ENCODE assay signal across 10 cellular contexts in the genomic region with DNA sequence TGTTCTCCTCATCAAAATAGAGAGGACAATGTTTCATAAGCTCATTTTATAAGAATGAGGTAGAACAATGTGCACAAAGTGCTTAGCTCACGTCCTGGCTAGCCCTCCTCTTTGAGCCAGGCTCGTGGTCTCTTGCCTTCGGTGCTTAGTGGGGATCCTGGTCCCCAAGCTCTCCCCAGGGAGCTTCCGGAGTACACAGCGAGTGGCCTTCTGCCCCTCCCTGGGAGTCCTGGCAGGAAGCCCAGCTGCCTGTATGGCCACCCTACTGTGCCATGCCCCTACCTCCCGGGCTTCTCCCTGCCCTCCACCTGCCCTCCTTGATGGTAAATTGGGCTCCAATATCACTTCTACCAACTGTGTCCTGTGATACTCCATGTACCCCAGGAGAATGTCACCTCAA. TPM values are rescaled to one million over a fixed set of nuclear protein-coding genes. Genes with fewer than 3 reads are reported as not detected.
DNase-seq lines count a peak whose midpoint lies in the region; ATAC-seq, FAIRE-seq and TF ChIP-seq lines count a peak whose summit lies in the region.
"Had no signal": no experiment of that assay in that cellular context is flagged by ENCODE, and none has a peak within 500 bp of the region (broad histone marks: within the 10 kb centered on the region; RNA-seq: fewer than 3 reads in every experiment).

No MANE protein-coding gene starts in this region.

- peaks cover 4 to 5% of the 10 kb centered on the region in 2 experiments; a peak in 2 of 5 replicates for H3K27me3 ChIP-seq in HepG2 (ENCODE audit: control insufficient read depth in 1 of 2, insufficient read depth in 2 of 2, low read length in 2 of 2)

- no peaks in the 10 kb centered on the region for H3K79me2 ChIP-seq in HepG2 (ENCODE audit: insufficient read depth, low read length)

- no peak for TF ChIP-seq POLR2A in HepG2 (IDR thresholded peaks at IDR 0.05; ENCODE audit: insufficient read depth in 1 of 2, low read depth in 2 of 2, low read length in 2 of 2)

- 9% methylated on average over 3 of the region's 6 CpGs for WGBS in HepG2 (ENCODE audit: low lambda C conversion rate)

- H3K9ac ChIP-seq in HepG2 (ENCODE audit: insufficient read depth, low read depth, low read length): no peak overlapping the region

- H3K27me3 Mint-ChIP-seq in stimulated activated naive CD8-positive, alpha-beta T cell treated with anti-CD3 and anti-CD28 coated beads, Interleukin-15, Interleukin-2, amounts not matched to agents 100 ng/mL and 50 ng/mL, for 24 hours: no peaks in the 10 kb centered on the region
- no peaks in the 10 kb centered on the region for H3K27me3 Mint-ChIP-seq in T-helper 17 cell

- BruUV-seq in HepG2 (replicated peaks; lab: Mats Ljungman, UMichigan): no TSS peak

- H3K9me3 Mint-ChIP-seq in stimulated activated naive CD8-positive, alpha-beta T cell treated with anti-CD3 and anti-CD28 coated beads, Interleukin-15, Interleukin-2, amounts not matched to agents 100 ng/mL and 50 ng/mL, for 24 hours: no peaks in the 10 kb centered on the region

- H3K4me1 ChIP-seq in HepG2 (ENCODE audit: insufficient read depth, low read length): peaks cover 31% of the 10 kb centered on the region

- no peaks in the 10 kb centered on the region for H3K36me3 ChIP-seq in HepG2 (replicated peaks in 1 of 2; ENCODE audit: control insufficient read depth in 1 of 2, insufficient read depth in 2 of 2, low read length in 2 of 2)

- H3K4me3 ChIP-seq in HepG2 (replicated peaks in 1 of 3; ENCODE audit: insufficient read depth in 1 of 3, low read depth in 2 of 3, low read length in 3 of 3): no peak overlapping the region

- H3K4me1 Mint-ChIP-seq in stimulated activated naive CD8-positive, alpha-beta T cell treated with anti-CD3 and anti-CD28 coated beads, Interleukin-15, Interleukin-2, amounts not matched to agents 100 ng/mL and 50 ng/mL, for 24 hours (ENCODE audit: low read depth): peaks cover 76% of the 10 kb centered on the region
- peaks cover 40% of the 10 kb centered on the region for H3K4me1 Mint-ChIP-seq in T-helper 17 cell

- peak overlapping the region; percentile 99 for H3K4me3 Mint-ChIP-seq in stimulated activated naive CD8-positive, alpha-beta T cell treated with anti-CD3 and anti-CD28 coated beads, Interleukin-15, Interleukin-2, amounts not matched to agents 100 ng/mL and 50 ng/mL, for 24 hours
- H3K4me3 Mint-ChIP-seq in T-helper 17 cell: peak overlapping the region; percentile 98

- no peak for ATAC-seq in stimulated activated naive CD8-positive, alpha-beta T cell treated with anti-CD3 and anti-CD28 coated beads, Interleukin-15, Interleukin-2, amounts not matched to agents 100 U/mL and 50 U/mL, for 24 hours
- ATAC-seq in T-helper 17 cell: no peak
- ATAC-seq in HepG2: no peak
- ATAC-seq in HG03457 (IDR thresholded peaks at IDR 0.05; ENCODE audit: unreplicated experiment): no peak
- ATAC-seq in GM19463 (IDR thresholded peaks at IDR 0.05; ENCODE audit: unreplicated experiment): no peak

- peaks cover 72% of the 10 kb centered on the region for H3K36me3 Mint-ChIP-seq in stimulated activated naive CD8-positive, alpha-beta T cell treated with anti-CD3 and anti-CD28 coated beads, Interleukin-15, Interleukin-2, amounts not matched to agents 100 ng/mL and 50 ng/mL, for 24 hours (ENCODE audit: low read depth)
- peaks cover 6% of the 10 kb centered on the region for H3K36me3 Mint-ChIP-seq in T-helper 17 cell (ENCODE audit: low read depth)

- no peak for TF ChIP-seq RAD21 in HepG2 (CRISPR knock-in tag; IDR thresholded peaks at IDR 0.05)

- intact Hi-C loops in HepG2 (cut with micrococcal nuclease; ENCODE audit: unreplicated experiment): no loop called here

- POLR2A ChIA-PET in HepG2 (lab: Yijun Ruan, JAX): interaction anchor here (0.6 kb wide), 1 partner anchor 22 kb away, joined by 3 read pairs; no protein-coding TSS in a partner anchor

- H2AFZ ChIP-seq in HepG2 (ENCODE audit: low read length): no peak overlapping the region

- no peak overlapping the region for H3K27ac ChIP-seq in HepG2 (ENCODE audit: extremely low read length, insufficient read depth, low read length)

- no peaks in the 10 kb centered on the region for H4K20me1 ChIP-seq in HepG2 (ENCODE audit: insufficient read depth, low read length)

- TF ChIP-seq CTCF in HepG2 (CRISPR knock-in tag; IDR thresholded peaks at IDR 0.05) (no peak), GM13977 (IDR thresholded peaks at IDR 0.05; ENCODE audit: extremely low read depth, insufficient read depth, missing control alignments) (no peak)

- in situ Hi-C loops in HepG2 (cut with HindIII; ENCODE audit: extremely low pct_ligation_motif_present, low pct_unique_long_range_greater_than_20kb) (no loop called here), GM13977 (cut with MboI; ENCODE audit: low pct_unique_long_range_greater_than_20kb, low sequenced_read_pairs, unreplicated experiment) (no loop called here)

- H3K4me2 ChIP-seq in HepG2 (ENCODE audit: low read depth, low read length): no peak overlapping the region; the same call in 1 of the 2 replicates

- peak overlapping the region; percentile 100 for H3K27ac Mint-ChIP-seq in stimulated activated naive CD8-positive, alpha-beta T cell treated with anti-CD3 and anti-CD28 coated beads, Interleukin-15, Interleukin-2, amounts not matched to agents 100 ng/mL and 50 ng/mL, for 24 hours
- H3K27ac Mint-ChIP-seq in T-helper 17 cell: peak overlapping the region; percentile 98

- no peaks in the 10 kb centered on the region for H3K9me3 ChIP-seq in T-helper 17 cell (ENCODE audit: control insufficient read depth, low read length, poor library complexity, severe bottlenecking)
- no peaks in the 10 kb centered on the region for H3K9me3 ChIP-seq in HepG2 (ENCODE audit: low read length)

- TF ChIP-seq EP300 in HepG2 (IDR thresholded peaks at IDR 0.05; ENCODE audit: low read depth in 2 of 2, low read length in 2 of 2): no peak
- no peak for TF ChIP-seq EP300 in HepG2 (CRISPR knock-in tag; IDR thresholded peaks at IDR 0.05; ENCODE audit: borderline replicate concordance)

- DNase-seq in stimulated activated naive CD8-positive, alpha-beta T cell treated with anti-CD3 and anti-CD28 coated beads, Interleukin-15, Interleukin-2, amounts not matched to agents 100 U/mL and 50 U/mL, for 24 hours: no peak
- DNase-seq in T-helper 17 cell: no peak
- DNase-seq in HepG2 (ENCODE audit: low spot score): no peak
- no peak for DNase-seq in GM13977 (ENCODE audit: low spot score)
- no peak for DNase-seq in NCI-H226
- DNase-seq: dermis blood vessel endothelial cell, DMS53 had no signal

- CTCF ChIA-PET in HepG2 (lab: Yijun Ruan, JAX; ENCODE audit: low intra/inter-chr PET ratio, low total read pairs): no interaction called here

- no peak for FAIRE-seq in HepG2 (lab: Jason Lieb, UNC)

TF ChIP-seq in HepG2, 621 proteins besides CTCF, POLR2A, EP300 and RAD21 (continues in another document):
- TF ChIP-seq NFATC3 (CRISPR knock-in tag; IDR thresholded peaks at IDR 0.05): no peak

RNA-seq across cellular contexts. Expression of gene MYO1G, which starts 0.9 kb away (rescaled TPM):
- total RNA-seq in T-helper 17 cell (100 to 1,000 TPM; 245 to 291 TPM), HepG2 (2016; rRNA removed; fragmentation: Illumina TruSeq; extraction: Trizol) (0.28 and 0.29 TPM in 2 replicates)
- total RNA-seq in HepG2 (2016; cell fraction: cytosol; rRNA removed; fragmentation: Illumina TruSeq; extraction: Trizol; ENCODE audit: low read depth): 0.09 TPM in 1 of 2 replicates, not detected in the other
- 0.12 and 0.22 TPM in 2 replicates for total RNA-seq in HepG2 (2016; cell fraction: insoluble cytoplasmic fraction; rRNA removed; fragmentation: Illumina TruSeq; extraction: Trizol)
- total RNA-seq in HepG2 (2016; cell fraction: membrane; rRNA removed; fragmentation: Illumina TruSeq; extraction: Trizol): not detected in 2 replicates
- total RNA-seq in HepG2 (2016; cell fraction: nucleus; rRNA removed; fragmentation: Illumina TruSeq; extraction: Trizol): 0.28 TPM in 1 of 2 replicates, not detected in the other
- 1.1 and 2.4 TPM in 2 replicates for polyA plus RNA-seq in HepG2 (2011; rRNA removed)
- 0.71 and 1.2 TPM in 2 replicates for polyA plus RNA-seq in HepG2 (2011; cell fraction: cytosol; rRNA removed)
- 3.8 and 5.7 TPM in 2 replicates for polyA plus RNA-seq in HepG2 (2011; cell fraction: nucleus; rRNA removed)
- polyA plus RNA-seq in HepG2 (2012): 0.44 and 1.2 TPM in 2 replicates
- polyA plus RNA-seq in HepG2 (2016; cell fraction: cytosol; fragmentation: Illumina TruSeq; extraction: Trizol; ENCODE audit: low read depth): not detected in 2 replicates
- polyA plus RNA-seq in HepG2 (2016; cell fraction: insoluble cytoplasmic fraction; fragmentation: Illumina TruSeq; extraction: Trizol; ENCODE audit: low read depth): 0.15 and 0.21 TPM in 2 replicates
- polyA plus RNA-seq in HepG2 (2016; cell fraction: membrane; fragmentation: Illumina TruSeq; extraction: Trizol; ENCODE audit: low read depth): 0.08 TPM in 1 of 2 replicates, not detected in the other
- polyA plus RNA-seq in HepG2 (2016; cell fraction: nucleus; fragmentation: Illumina TruSeq; extraction: Trizol; ENCODE audit: insufficient read depth, low read depth): 0.31 and 0.44 TPM in 2 replicates
- 1.7 and 89.4 TPM in 2 replicates for polyA minus RNA-seq in HepG2 (2011; rRNA and poly(A)+ RNA removed; ENCODE audit: low replicate concordance)
- 0.70 and 1.2 TPM in 2 replicates for polyA minus RNA-seq in HepG2 (2011; cell fraction: cytosol; rRNA and poly(A)+ RNA removed)
- 1.4 and 2.6 TPM in 2 replicates for polyA minus RNA-seq in HepG2 (2011; cell fraction: nucleus; rRNA and poly(A)+ RNA removed)

RNA-seq across cellular contexts. Expression of gene CCM2, which starts 22.0 kb away (rescaled TPM):
- 10 to 100 TPM; 77.4 to 83.0 TPM for total RNA-seq in T-helper 17 cell
- total RNA-seq in HepG2 (2016; rRNA removed; fragmentation: Illumina TruSeq; extraction: Trizol): 14.2 and 15.8 TPM in 2 replicates
- 18.2 and 19.1 TPM in 2 replicates for total RNA-seq in HepG2 (2016; cell fraction: cytosol; rRNA removed; fragmentation: Illumina TruSeq; extraction: Trizol; ENCODE audit: low read depth)
- 12.5 and 16.6 TPM in 2 replicates for total RNA-seq in HepG2 (2016; cell fraction: insoluble cytoplasmic fraction; rRNA removed; fragmentation: Illumina TruSeq; extraction: Trizol)
- total RNA-seq in HepG2 (2016; cell fraction: membrane; rRNA removed; fragmentation: Illumina TruSeq; extraction: Trizol): 37.4 and 37.5 TPM in 2 replicates
- 9.5 and 10.1 TPM in 2 replicates for total RNA-seq in HepG2 (2016; cell fraction: nucleus; rRNA removed; fragmentation: Illumina TruSeq; extraction: Trizol)
- 13.7 and 20.8 TPM in 2 replicates for polyA plus RNA-seq in HepG2 (2011; rRNA removed)
- polyA plus RNA-seq in HepG2 (2011; cell fraction: cytosol; rRNA removed): 13.4 and 18.8 TPM in 2 replicates
- 21.0 and 23.0 TPM in 2 replicates for polyA plus RNA-seq in HepG2 (2011; cell fraction: nucleus; rRNA removed)
- 10.2 and 13.2 TPM in 2 replicates for polyA plus RNA-seq in HepG2 (2012)
- 25.8 and 27.8 TPM in 2 replicates for polyA plus RNA-seq in HepG2 (2016; cell fraction: cytosol; fragmentation: Illumina TruSeq; extraction: Trizol; ENCODE audit: low read depth)
- 14.5 and 18.7 TPM in 2 replicates for polyA plus RNA-seq in HepG2 (2016; cell fraction: insoluble cytoplasmic fraction; fragmentation: Illumina TruSeq; extraction: Trizol; ENCODE audit: low read depth)
- 34.2 and 39.7 TPM in 2 replicates for polyA plus RNA-seq in HepG2 (2016; cell fraction: membrane; fragmentation: Illumina TruSeq; extraction: Trizol; ENCODE audit: low read depth)
- polyA plus RNA-seq in HepG2 (2016; cell fraction: nucleus; fragmentation: Illumina TruSeq; extraction: Trizol; ENCODE audit: insufficient read depth, low read depth): 20.6 and 22.6 TPM in 2 replicates
- polyA minus RNA-seq in HepG2 (2011; rRNA and poly(A)+ RNA removed; ENCODE audit: low replicate concordance): 18.9 and 30.7 TPM in 2 replicates
- 8.0 and 10.6 TPM in 2 replicates for polyA minus RNA-seq in HepG2 (2011; cell fraction: cytosol; rRNA and poly(A)+ RNA removed)
- polyA minus RNA-seq in HepG2 (2011; cell fraction: nucleus; rRNA and poly(A)+ RNA removed): 3.9 and 8.0 TPM in 2 replicates

Comparison
In these comparisons a context has a peak if more than half of its experiments do, and no peak if none do; other contexts are left out.
1. RNA of gene MYO1G, which starts 0.9 kb away (total RNA-seq): 245 to 291 TPM in T-helper 17 cell; 0.09 to 0.29 TPM in HepG2; every median in the first group is over 100 times any median in the second.